ENCODE assay signal across 8 cellular contexts in genomic region chr20:31721408-31722332, GRCh38. TPM values are rescaled to one million over a fixed set of nuclear protein-coding genes. Genes with fewer than 3 reads are reported as not detected.
DNase-seq lines count a peak whose midpoint lies in the region; ATAC-seq, FAIRE-seq and TF ChIP-seq lines count a peak whose summit lies in the region.

No MANE protein-coding gene starts in this region.

- TF ChIP-seq CTCF in GM23338 (conservative IDR thresholded peaks at IDR 0.05; ENCODE audit: low read depth in 2 of 2) = no peak

- no peak overlapping the region for H2AFZ ChIP-seq in GM23338

- intact Hi-C loops in dendritic cell treated with granulocyte-macrophage colony-stimulating factor and Interleukin-4, amounts not matched to agents 40 ng/mL and 50 ng/mL, for 4 days (cut with micrococcal nuclease) = loop anchor here (1.0 to 2.0 kb wide), 2 partner anchors 17 to 22 kb away; partner anchors contain the start of gene TPX2

- peaks cover 8% of the 10 kb centered on the region for H3F3A ChIP-seq in GM23338 (replicated peaks; ENCODE audit: low read depth)

- peaks cover 20% of the 10 kb centered on the region for H3K27me3 Mint-ChIP-seq in GM23338 (ENCODE audit: insufficient read depth, low read depth, poor library complexity)
- H3K27me3 Mint-ChIP-seq in dendritic cell treated with granulocyte-macrophage colony-stimulating factor and Interleukin-4, amounts not matched to agents 40 ng/mL and 50 ng/mL, for 4 days = no peaks in the 10 kb centered on the region

- H3K36me3 ChIP-seq in GM23338 (ENCODE audit: insufficient read depth) (peaks cover 8% of the 10 kb centered on the region; the same call in 1 of the 2 replicates), mucosa of stomach (ENCODE audit: control insufficient read depth, insufficient read depth, low read length) (peaks cover 5% of the 10 kb centered on the region)

- H3K27ac ChIP-seq in GM23338 (ENCODE audit: low read depth) = peak overlapping the region; percentile 100

- DNase-seq in GM23338 (ENCODE audit: low spot score) = peak; percentile 43
- DNase-seq in RCC 7860 (ENCODE audit: low spot score) = peak; percentile 26
- DNase-seq in NCI-H2107 (lab: John Stamatoyannopoulos, UW) = no peak
- no peak for DNase-seq in HuH-7.5 (ENCODE audit: low spot score)
- DNase-seq in midbrain (lab: John Stamatoyannopoulos, UW) = no peak
- no peak for DNase-seq in amniotic stem cell (lab: John Stamatoyannopoulos, UW)

- no peak for ATAC-seq in GM23338

- no peaks in the 10 kb centered on the region; the same call in 2 of the 3 replicates for H3K9me3 Mint-ChIP-seq in GM23338
- no peaks in the 10 kb centered on the region for H3K9me3 Mint-ChIP-seq in dendritic cell treated with granulocyte-macrophage colony-stimulating factor and Interleukin-4, amounts not matched to agents 40 ng/mL and 50 ng/mL, for 4 days

- peak overlapping the region; percentile 100 for H3K9ac ChIP-seq in mucosa of stomach (ENCODE audit: low read length)

- no peaks in the 10 kb centered on the region for H3K9me2 ChIP-seq in GM23338 (ENCODE audit: insufficient read depth)

- H3K27ac Mint-ChIP-seq in GM23338 = no peak overlapping the region
- peak overlapping the region; percentile 97 for H3K27ac Mint-ChIP-seq in dendritic cell treated with granulocyte-macrophage colony-stimulating factor and Interleukin-4, amounts not matched to agents 40 ng/mL and 50 ng/mL, for 4 days

- peaks cover 55% of the 10 kb centered on the region for H3K79me2 ChIP-seq in GM23338 (replicated peaks; ENCODE audit: insufficient read depth)

- H3K27me3 ChIP-seq in GM23338 (ENCODE audit: insufficient read depth) = no peaks in the 10 kb centered on the region
- no peaks in the 10 kb centered on the region for H3K27me3 ChIP-seq in mucosa of stomach (ENCODE audit: control insufficient read depth, insufficient read depth, low read length)

- H3K36me3 Mint-ChIP-seq in GM23338 (ENCODE audit: low read depth) = peaks cover 48% of the 10 kb centered on the region
- H3K36me3 Mint-ChIP-seq in dendritic cell treated with granulocyte-macrophage colony-stimulating factor and Interleukin-4, amounts not matched to agents 40 ng/mL and 50 ng/mL, for 4 days (ENCODE audit: low read depth) = peaks cover 62% of the 10 kb centered on the region

- H3K4me3 Mint-ChIP-seq in GM23338 = peak overlapping the region; percentile 90
- peak overlapping the region; percentile 93 for H3K4me3 Mint-ChIP-seq in dendritic cell treated with granulocyte-macrophage colony-stimulating factor and Interleukin-4, amounts not matched to agents 40 ng/mL and 50 ng/mL, for 4 days

- peak overlapping the region; percentile 86 for H3K4me2 ChIP-seq in GM23338

- no peak for FAIRE-seq in RCC 7860 (lab: Jason Lieb, UNC)

- H3K4me1 ChIP-seq in GM23338 (ENCODE audit: insufficient read depth) (peaks cover 48% of the 10 kb centered on the region), mucosa of stomach (ENCODE audit: control insufficient read depth, insufficient read depth, low read length) (peaks cover 48% of the 10 kb centered on the region)

- H3K4me3 ChIP-seq in GM23338 = peak overlapping the region; percentile 71
- peak overlapping the region; percentile 61 for H3K4me3 ChIP-seq in mucosa of stomach (ENCODE audit: low read length)

- H3K4me1 Mint-ChIP-seq in GM23338 = peaks cover 53% of the 10 kb centered on the region
- H3K4me1 Mint-ChIP-seq in dendritic cell treated with granulocyte-macrophage colony-stimulating factor and Interleukin-4, amounts not matched to agents 40 ng/mL and 50 ng/mL, for 4 days (ENCODE audit: low read depth) = peaks cover 51% of the 10 kb centered on the region

- H4K20me1 ChIP-seq in GM23338 (replicated peaks; ENCODE audit: insufficient read depth) = no peaks in the 10 kb centered on the region

- H3K9me3 ChIP-seq in mucosa of stomach (ENCODE audit: control insufficient read depth, low read length) = no peaks in the 10 kb centered on the region

TF ChIP-seq in GM23338, 12 proteins besides CTCF, POLR2A, EP300 and RAD21 (continues in another document):
- no peak for TF ChIP-seq JUNB (IDR thresholded peaks at IDR 0.05; ENCODE audit: unreplicated experiment)
- no peak for TF ChIP-seq ZNF114 (CRISPR knock-in tag; IDR thresholded peaks at IDR 0.05)
- no peak for TF ChIP-seq ZNF462 (CRISPR knock-in tag; IDR thresholded peaks at IDR 0.05)
- no peak for TF ChIP-seq ETS1 (IDR thresholded peaks at IDR 0.05)
- TF ChIP-seq ZNF331 (CRISPR knock-in tag; IDR thresholded peaks at IDR 0.05; ENCODE audit: low read depth) = no peak
- TF ChIP-seq EZH2phosphoT487 (IDR thresholded peaks at IDR 0.05; ENCODE audit: unreplicated experiment) = no peak

RNA-seq across cellular contexts. Expression of gene BCL2L1, which starts 1.0 kb away (rescaled TPM):
- 108 and 110 TPM in 2 replicates for total RNA-seq in GM23338 (2014; rRNA removed; shearing (Covaris generic))
- 39.9 and 42.4 TPM in 2 replicates for polyA plus RNA-seq in GM23338 (2016; fragmentation: Nextera tagmentation; extraction: Ambion mirVana)

RNA-seq across cellular contexts. Expression of gene TPX2, which starts 17.4 kb away (rescaled TPM):
- 148 and 159 TPM in 2 replicates for total RNA-seq in GM23338 (2014; rRNA removed; shearing (Covaris generic))
- polyA plus RNA-seq in GM23338 (2016; fragmentation: Nextera tagmentation; extraction: Ambion mirVana) = 94.1 and 101 TPM in 2 replicates

Comparison
In these comparisons a context has a peak if more than half of its experiments do, and no peak if none do; other contexts are left out.
1. DNase-seq: peak in GM23338 (single experiment) and RCC 7860 (single experiment); none in NCI-H2107 (single experiment), HuH-7.5 (single experiment), midbrain (single experiment) and amniotic stem cell (single experiment).